25 cellular contexts compared by ENCODE assay signal in the genomic region with DNA sequence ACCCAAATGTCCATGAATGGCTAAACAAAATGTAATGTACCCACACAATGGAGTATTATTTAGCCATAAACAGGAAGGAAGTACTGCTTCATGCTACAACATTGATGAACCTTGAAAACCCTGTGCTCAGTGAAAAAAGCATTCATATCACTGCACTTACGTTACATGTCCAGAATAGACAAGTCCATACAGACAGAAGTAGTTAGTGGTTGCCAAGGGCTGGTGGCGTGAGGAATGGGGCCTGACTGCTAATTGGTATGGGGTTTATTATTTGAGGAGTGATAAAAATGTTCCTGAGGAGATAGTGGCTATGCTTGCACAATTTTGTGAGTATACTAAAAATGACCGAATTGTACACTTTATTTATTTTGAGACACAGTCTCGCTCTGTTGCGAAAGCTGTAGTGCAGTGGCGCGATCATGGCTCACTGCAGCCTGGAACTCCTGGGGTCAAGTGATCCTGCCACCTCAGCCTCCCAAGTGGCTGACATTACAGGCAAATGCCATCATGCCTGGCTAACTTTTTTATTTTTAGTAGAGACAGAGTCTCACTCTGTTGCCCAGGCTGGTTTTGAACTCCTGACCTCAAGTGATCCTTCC. TPM values are rescaled to one million over a fixed set of nuclear protein-coding genes. Genes with fewer than 3 reads are reported as not detected.
"Had no signal": no experiment of that assay in that cellular context is flagged by ENCODE, and none has a peak within 500 bp of the region (broad histone marks: within the 10 kb centered on the region; RNA-seq: fewer than 3 reads in every experiment).

No MANE protein-coding gene starts in this region.

- H3K27ac ChIP-seq: adrenal gland, heart right ventricle, neutrophil, tibial artery, vagina had no signal

- H3K9me3 Mint-ChIP-seq: activated CD4-positive, alpha-beta T cell treated with anti-CD3 and anti-CD28 coated beads, Interleukin-2, amount 10 ng/mL, durations not matched to agents 24 days and 14 days; activated naive CD4-positive, alpha-beta T cell treated with anti-CD3 and anti-CD28 coated beads, Interleukin-2, amount 50 U/mL, for 24 hours; effector memory CD8-positive, alpha-beta T cell; naive thymus-derived CD8-positive, alpha-beta T cell; stimulated activated memory B cell treated with anti-CD40 and anti-IgM and Interleukin-4, amounts not matched to agents 10 μg/mL and 1 μg/mL and 100 μg/mL, for 72 hours had no signal

- DNase-seq: activated CD4-positive, alpha-beta T cell treated with anti-CD3 and anti-CD28 coated beads, Interleukin-2, amount 10 ng/mL, durations not matched to agents 24 days and 14 days; activated CD4-positive, CD25-positive, alpha-beta regulatory T cell; activated CD8-positive, alpha-beta memory T cell treated with anti-CD3 and anti-CD28 coated beads, Interleukin-2, amount 50 U/mL, for 4 hours; activated CD8-positive, alpha-beta T cell treated with anti-CD3 and anti-CD28 coated beads, Interleukin-2, amount 10 ng/mL, durations not matched to agents 7 days and 5 days; activated effector memory CD4-positive, alpha-beta T cell treated with anti-CD3 and anti-CD28 coated beads, Interleukin-2, amount 50 U/mL, for 16 hours; activated T-cell treated with anti-CD3 and anti-CD28 coated beads, Interleukin-2, amount 50 U/mL, for 48 hours; dermis blood vessel endothelial cell; effector memory CD8-positive, alpha-beta T cell; heart right ventricle; mammary epithelial cell; naive thymus-derived CD8-positive, alpha-beta T cell; retina; stimulated activated CD4-positive, alpha-beta T cell treated with anti-CD3 and anti-CD28 coated beads, Interleukin-2, amount 100 ng/mL, for 48 hours had no signal

- H3K4me3 Mint-ChIP-seq: activated CD4-positive, alpha-beta T cell treated with anti-CD3 and anti-CD28 coated beads, Interleukin-2, amount 10 ng/mL, durations not matched to agents 24 days and 14 days; activated CD8-positive, alpha-beta T cell treated with anti-CD3 and anti-CD28 coated beads, Interleukin-2, amount 10 ng/mL, durations not matched to agents 7 days and 5 days; activated naive CD4-positive, alpha-beta T cell treated with anti-CD3 and anti-CD28 coated beads, Interleukin-2, amount 50 U/mL, for 24 hours; effector memory CD8-positive, alpha-beta T cell; naive thymus-derived CD8-positive, alpha-beta T cell; stimulated activated memory B cell treated with anti-CD40 and anti-IgM and Interleukin-4, amounts not matched to agents 10 μg/mL and 1 μg/mL and 100 μg/mL, for 72 hours had no signal

- H3K27me3 ChIP-seq: adrenal gland, heart right ventricle, tibial artery, vagina had no signal

- H3K4me1 ChIP-seq: adrenal gland, heart right ventricle, tibial artery, vagina had no signal

- H3K27me3 Mint-ChIP-seq: activated naive CD4-positive, alpha-beta T cell treated with anti-CD3 and anti-CD28 coated beads, Interleukin-2, amount 50 U/mL, for 24 hours; naive thymus-derived CD8-positive, alpha-beta T cell; stimulated activated memory B cell treated with anti-CD40 and anti-IgM and Interleukin-4, amounts not matched to agents 10 μg/mL and 1 μg/mL and 100 μg/mL, for 72 hours had no signal

- H3K36me3 ChIP-seq: adrenal gland, heart right ventricle, neutrophil, tibial artery, vagina had no signal

- H3K4me3 ChIP-seq: adrenal gland, heart right ventricle, tibial artery, vagina had no signal

- H3K27ac Mint-ChIP-seq: activated CD4-positive, alpha-beta T cell treated with anti-CD3 and anti-CD28 coated beads, Interleukin-2, amount 10 ng/mL, durations not matched to agents 24 days and 14 days; activated CD8-positive, alpha-beta T cell treated with anti-CD3 and anti-CD28 coated beads, Interleukin-2, amount 10 ng/mL, durations not matched to agents 7 days and 5 days; activated naive CD4-positive, alpha-beta T cell treated with anti-CD3 and anti-CD28 coated beads, Interleukin-2, amount 50 U/mL, for 24 hours; effector memory CD8-positive, alpha-beta T cell; stimulated activated memory B cell treated with anti-CD40 and anti-IgM and Interleukin-4, amounts not matched to agents 10 μg/mL and 1 μg/mL and 100 μg/mL, for 72 hours had no signal

- H3K9me3 ChIP-seq: adrenal gland, neutrophil, tibial artery, vagina had no signal

- FAIRE-seq: frontal cortex, islet of Langerhans had no signal

- H3K4me1 Mint-ChIP-seq: activated CD4-positive, alpha-beta T cell treated with anti-CD3 and anti-CD28 coated beads, Interleukin-2, amount 10 ng/mL, durations not matched to agents 24 days and 14 days had no signal

- ATAC-seq: activated CD8-positive, alpha-beta T cell treated with anti-CD3 and anti-CD28 coated beads, Interleukin-2, amount 10 ng/mL, durations not matched to agents 7 days and 5 days; effector memory CD8-positive, alpha-beta T cell; heart right ventricle; naive thymus-derived CD8-positive, alpha-beta T cell; stimulated activated memory B cell treated with anti-CD40 and anti-IgM and Interleukin-4, amounts not matched to agents 10 μg/mL and 1 μg/mL and 100 μg/mL, for 72 hours had no signal

- H3K36me3 Mint-ChIP-seq: activated naive CD4-positive, alpha-beta T cell treated with anti-CD3 and anti-CD28 coated beads, Interleukin-2, amount 50 U/mL, for 24 hours; naive thymus-derived CD8-positive, alpha-beta T cell had no signal

RNA-seq across cellular contexts. Expression of gene SPDYC, which starts 28.0 kb away (rescaled TPM):
- total RNA-seq: activated CD4-positive, alpha-beta T cell treated with anti-CD3 and anti-CD28 coated beads, Interleukin-2, amount 10 ng/mL, durations not matched to agents 24 days and 14 days; activated CD8-positive, alpha-beta T cell treated with anti-CD3 and anti-CD28 coated beads, Interleukin-2, amount 10 ng/mL, durations not matched to agents 7 days and 5 days; adrenal gland; chondrocyte; dermis blood vessel endothelial cell; epithelial cell of proximal tubule; frontal cortex; heart right ventricle; mammary epithelial cell; mucosa of gallbladder; naive thymus-derived CD8-positive, alpha-beta T cell; skeletal muscle tissue; vagina had no signal
- polyA plus RNA-seq: heart right ventricle; mammary epithelial cell; naive thymus-derived CD8-positive, alpha-beta T cell had no signal
